ENCODE assay signal across 9 cellular contexts in the genomic region with DNA sequence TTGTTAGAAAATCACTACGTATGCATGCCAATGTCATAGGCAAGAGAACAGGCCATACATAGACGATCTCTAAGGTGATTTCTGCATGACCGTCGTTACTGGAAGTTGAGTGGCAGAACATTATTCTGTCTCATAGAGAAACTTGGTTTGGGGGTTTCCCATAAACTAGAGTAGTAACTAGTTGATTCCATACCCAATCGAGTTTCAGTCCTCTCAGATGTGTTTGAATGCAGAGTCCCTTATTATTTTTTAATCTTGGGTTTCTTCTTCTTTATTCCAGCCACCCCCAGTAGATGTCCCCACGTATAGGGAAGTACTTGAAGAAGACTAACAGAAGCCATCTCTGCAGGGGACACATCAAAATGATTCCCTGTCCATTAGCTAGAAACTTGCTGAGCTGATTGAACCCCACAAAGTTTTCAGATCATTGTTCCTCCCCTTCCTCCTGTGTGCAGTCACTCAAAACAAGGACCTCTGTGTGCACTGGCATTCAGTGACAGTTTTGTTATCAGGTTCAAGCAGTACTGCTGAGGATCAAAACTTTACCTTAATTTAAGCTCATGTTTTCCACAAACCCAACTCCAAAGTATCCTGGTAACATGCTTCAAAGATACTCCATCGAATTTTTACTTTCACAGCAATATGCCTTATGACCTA.
DNase-seq lines count a peak whose midpoint lies in the region; ATAC-seq and TF ChIP-seq lines count a peak whose summit lies in the region.
"Had no signal": no experiment of that assay in that cellular context is flagged by ENCODE, and none has a peak within 500 bp of the region (broad histone marks: within the 10 kb centered on the region; RNA-seq: fewer than 3 reads in every experiment).

No MANE protein-coding gene starts in this region.

- no peaks in the 10 kb centered on the region for H3K27me3 ChIP-seq in stomach

- DNase-seq in 8988T (peak; percentile 17), RPMI7951 (ENCODE audit: low read depth) (peak; percentile 6), AG20443 (ENCODE audit: low spot score) (no peak), NCI-H82 (lab: John Stamatoyannopoulos, UW) (no peak), stomach (no peak), cerebellum (ENCODE audit: low spot score) (no peak)
- DNase-seq: CD4-positive, alpha-beta memory T cell had no signal

- no peak for TF ChIP-seq EP300 in stomach (IDR thresholded peaks at IDR 0.05)

- peak; percentile 93 for ATAC-seq in GM18861 (IDR thresholded peaks at IDR 0.05; ENCODE audit: unreplicated experiment)
- ATAC-seq in HG02870 (IDR thresholded peaks at IDR 0.05; ENCODE audit: unreplicated experiment): peak; percentile 85

- 61 to 81% (median 73%) methylated on average over 7 of the region's 7 CpGs for WGBS in stomach, 5 donors

- intact Hi-C loops in stomach (cut with DNase I; ENCODE audit: low total_unique reads): no loop called here

- TF ChIP-seq POLR2A in stomach (IDR thresholded peaks at IDR 0.05): no peak

- no peak overlapping the region for H3K27ac ChIP-seq in stomach

- H3K9me3 ChIP-seq in stomach: no peaks in the 10 kb centered on the region

- peaks cover 0 to 10% (median 0%) of the 10 kb centered on the region in 4 donors for H3K4me1 ChIP-seq in stomach

- H3K4me3 ChIP-seq in stomach: no peak overlapping the region

- TF ChIP-seq CTCF in stomach (IDR thresholded peaks at IDR 0.05): no peak

- no peaks in the 10 kb centered on the region for H3K36me3 ChIP-seq in stomach

Comparison
In these comparisons a context has a peak if more than half of its experiments do, and no peak if none do; other contexts are left out.
1. DNase-seq: peak in 8988T (single experiment) and RPMI7951 (single experiment); none in AG20443 (single experiment), NCI-H82 (single experiment), stomach (single experiment) and cerebellum (single experiment).